8 cellular contexts compared by ENCODE assay signal in the genomic region with DNA sequence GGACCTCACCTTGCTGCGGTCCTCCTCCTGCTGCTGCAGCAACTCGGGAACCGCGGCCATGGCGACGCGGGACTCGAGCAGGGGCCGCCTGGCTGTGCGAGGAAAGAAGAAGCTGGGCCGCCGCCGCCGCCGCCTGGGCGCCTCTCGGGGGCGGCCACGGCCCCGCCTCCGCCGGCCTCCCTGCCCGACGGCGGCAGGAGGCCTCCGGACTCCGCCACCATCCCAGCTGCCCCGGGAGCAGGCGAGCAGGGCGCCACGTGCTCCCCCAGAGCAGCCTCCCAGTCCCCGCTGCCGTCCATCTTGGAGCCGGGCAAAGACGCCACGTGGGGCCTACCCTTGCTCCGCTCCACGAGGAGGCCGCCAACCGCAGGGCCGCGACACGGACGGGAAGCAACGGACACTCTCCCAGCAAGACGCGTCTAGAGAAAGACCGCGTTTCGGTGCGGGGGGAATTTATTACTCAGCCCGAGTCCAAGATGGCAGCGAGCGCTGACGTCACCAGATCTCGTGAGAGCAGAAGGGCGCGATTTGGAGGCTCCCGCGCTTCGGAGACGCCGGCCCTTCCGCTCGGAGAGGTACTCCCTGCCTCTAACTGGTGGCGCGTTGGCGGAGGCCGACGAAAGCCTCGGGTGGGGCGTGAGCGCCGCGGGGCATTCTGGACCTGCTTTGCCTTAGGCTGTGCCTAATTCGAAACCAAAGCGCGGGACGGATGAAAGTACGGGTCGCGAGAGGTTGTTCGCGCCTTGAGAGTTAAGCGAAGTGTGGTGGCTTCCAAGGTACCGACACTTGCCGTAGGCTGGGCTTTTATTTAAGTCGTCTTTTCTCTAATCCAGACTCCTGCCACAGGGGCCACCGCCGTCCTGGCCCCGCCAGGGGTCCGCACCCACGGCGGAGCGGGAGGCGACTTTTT. TPM values are rescaled to one million over a fixed set of nuclear protein-coding genes. Genes with fewer than 3 reads are reported as not detected.
A peak's percentile ranks its signal among the peaks of the same experiment; 100 is the strongest.
DNase-seq lines count a peak whose midpoint lies in the region; ATAC-seq, FAIRE-seq and TF ChIP-seq lines count a peak whose summit lies in the region.

A gene with protein sequence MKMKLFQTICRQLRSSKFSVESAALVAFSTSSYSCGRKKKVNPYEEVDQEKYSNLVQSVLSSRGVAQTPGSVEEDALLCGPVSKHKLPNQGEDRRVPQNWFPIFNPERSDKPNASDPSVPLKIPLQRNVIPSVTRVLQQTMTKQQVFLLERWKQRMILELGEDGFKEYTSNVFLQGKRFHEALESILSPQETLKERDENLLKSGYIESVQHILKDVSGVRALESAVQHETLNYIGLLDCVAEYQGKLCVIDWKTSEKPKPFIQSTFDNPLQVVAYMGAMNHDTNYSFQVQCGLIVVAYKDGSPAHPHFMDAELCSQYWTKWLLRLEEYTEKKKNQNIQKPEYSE (plus strand): TSS at position 653 of the 910 bp plus-strand sequence. CDS start 842 bp downstream, outside the sequence.
TSS of gene SNX5 (minus strand) at position 429 of the 910 bp plus-strand sequence. CDS start at position 60, 369 bp downstream.

- peak within 1 kb of the TSS; percentile 98 for H3K14ac ChIP-seq in trophoblast cell (ENCODE audit: low read length)

- peak within 1 kb of the TSS; percentile 89 for H3K4me2 ChIP-seq in trophoblast cell (ENCODE audit: low read length)

- no peaks in the 10 kb centered on the region for H3K27me3 Mint-ChIP-seq in T-cell

- H3K18ac ChIP-seq in trophoblast cell (ENCODE audit: low read length): peak within 1 kb of the TSS; percentile 97

- no peaks in the 10 kb centered on the region for H3K27me3 ChIP-seq in trophoblast cell (ENCODE audit: insufficient read depth, low read length)
- no peaks in the 10 kb centered on the region for H3K27me3 ChIP-seq in transverse colon

- H3K27ac Mint-ChIP-seq in T-cell: peak within 1 kb of the TSS; percentile 95 to 98

- H3K4ac ChIP-seq in trophoblast cell (ENCODE audit: low read depth, low read length): peak within 1 kb of the TSS; percentile 98

- ATAC-seq in HG02840 (IDR thresholded peaks at IDR 0.05; ENCODE audit: low FRiP score, unreplicated experiment): peak; percentile 77
- ATAC-seq in T-cell (replicated peaks in 1 of 4): peak; percentile 88 to 95 (median 89)

- TF ChIP-seq CTCF in transverse colon (IDR thresholded peaks at IDR 0.05): peak in 1 of 5 experiments; percentile 8

- peaks cover 5% of the 10 kb centered on the region for H3K36me3 Mint-ChIP-seq in T-cell

- peak within 1 kb of the TSS; percentile 98 for H3K9ac ChIP-seq in trophoblast cell (ENCODE audit: low read length)

- TF ChIP-seq POLR2A in GM12891 (IDR thresholded peaks at IDR 0.05; ENCODE audit: low read depth, low read length): peak; percentile 98
- peak; percentile 53 for TF ChIP-seq POLR2A in transverse colon (IDR thresholded peaks at IDR 0.05)

- H3K36me3 ChIP-seq in trophoblast cell (ENCODE audit: control insufficient read depth in 1 of 2, insufficient read depth in 2 of 2, low read length in 2 of 2) (peaks cover 0 to 2% of the 10 kb centered on the region in 2 experiments), transverse colon (no peaks in the 10 kb centered on the region)

- peak within 1 kb of the TSS; percentile 91 to 96 (median 95) for H3K4me3 Mint-ChIP-seq in T-cell

- peak within 1 kb of the TSS; percentile 99 for H4K91ac ChIP-seq in trophoblast cell (ENCODE audit: low read depth, low read length)

- CTCF ChIA-PET in T-cell (lab: Charles Lee): interaction anchor here in 1 of 2 donors (0.6 to 2.1 kb wide), 4 partner anchors 10 to 539 kb away, joined by 3 to 7 read pairs (median 4); partner anchors contain the start of gene SEC23B

- H4K12ac ChIP-seq in trophoblast cell (ENCODE audit: low read depth, low read length): peak within 1 kb of the TSS; percentile 93

- H2BK12ac ChIP-seq in trophoblast cell (ENCODE audit: low read length): peak within 1 kb of the TSS; percentile 51

- DNase-seq in GM12891 (ENCODE audit: insufficient read length, low spot score) (peak; percentile 86), NCI-H1436 treated with DMSO at 0.1 percent for 48 hours (lab: John Stamatoyannopoulos, UW) (peak; percentile 95), T-cell (peak; percentile 97 to 99 (median 98)), cardiac septum (ENCODE audit: low spot score) (peak; percentile 100), trophoblast cell (peak; percentile 99 to 100), transverse colon (peak; percentile 100)

- peak within 1 kb of the TSS; percentile 85 for H2AK5ac ChIP-seq in trophoblast cell (ENCODE audit: low read length)

- no peaks in the 10 kb centered on the region for H3K9me3 ChIP-seq in trophoblast cell (ENCODE audit: insufficient read depth, low read depth, low read length)
- H3K9me3 ChIP-seq in transverse colon: no peaks in the 10 kb centered on the region

- FAIRE-seq in GM12891 (lab: Jason Lieb, UNC): peak; percentile 94

- peaks cover 9% of the 10 kb centered on the region in 2 experiments for H3K4me1 ChIP-seq in trophoblast cell (ENCODE audit: control insufficient read depth in 1 of 2, insufficient read depth in 2 of 2, low read length in 2 of 2)
- H3K4me1 ChIP-seq in transverse colon: peaks cover 30 to 68% (median 64%) of the 10 kb centered on the region in 4 donors

- peak within 1 kb of the TSS; percentile 97 for H2BK5ac ChIP-seq in trophoblast cell (ENCODE audit: low read depth, low read length, poor library complexity)

- H3K79me2 ChIP-seq in trophoblast cell (ENCODE audit: control insufficient read depth, insufficient read depth, low read length, poor library complexity): peaks cover 34% of the 10 kb centered on the region

- TF ChIP-seq EP300 in transverse colon (IDR thresholded peaks at IDR 0.05; ENCODE audit: low read depth): no peak

- peak within 1 kb of the TSS; percentile 92 for H2BK120ac ChIP-seq in trophoblast cell (ENCODE audit: insufficient read depth, low read length, poor library complexity)

- H3K4me3 ChIP-seq in trophoblast cell (ENCODE audit: low read depth, low read length): peak within 1 kb of the TSS; percentile 93
- peak within 1 kb of the TSS; percentile 78 to 95 (median 90) for H3K4me3 ChIP-seq in transverse colon

- peak within 1 kb of the TSS; percentile 95 for H4K8ac ChIP-seq in trophoblast cell (ENCODE audit: low read depth, low read length)

- in situ Hi-C loops in transverse colon (cut with MboI; ENCODE audit: low pct_ligation_motif_present in 1 of 4, low pct_unique_long_range_greater_than_20kb in 1 of 4, low sequenced_read_pairs in 3 of 4): no loop called here

- POLR2A ChIA-PET in T-cell (lab: Charles Lee): no interaction called here

- peak within 1 kb of the TSS; percentile 42 for H3K23ac ChIP-seq in trophoblast cell (ENCODE audit: low read length)

- H3K27ac ChIP-seq in adipose tissue (ENCODE audit: low read depth, low read length): peak within 1 kb of the TSS; percentile 67
- peak within 1 kb of the TSS; percentile 98 for H3K27ac ChIP-seq in trophoblast cell (ENCODE audit: low read depth, low read length)
- H3K27ac ChIP-seq in transverse colon: peak within 1 kb of the TSS; percentile 97 to 100 (median 99)

- 0 to 1% (median 0%) methylated on average over 82 to 96 of the region's 96 CpGs for WGBS in adipose tissue, 3 donors
- no CpG with 5 or more reads among the region's 96 CpGs for WGBS in trophoblast cell (ENCODE audit: extremely low coverage, insufficient coverage, insufficient read length)
- WGBS in transverse colon (ENCODE audit: low coverage in 1 of 2), 2 donors: 1% methylated on average over 66 of the region's 96 CpGs; no CpG with 5 or more reads in 1 of the 2 donors

- H3K9me3 Mint-ChIP-seq in T-cell: no peaks in the 10 kb centered on the region

- peak within 1 kb of the TSS; percentile 85 for H2AFZ ChIP-seq in trophoblast cell (ENCODE audit: insufficient read depth, low read length, poor library complexity)

- peaks cover 26% of the 10 kb centered on the region for H3K79me1 ChIP-seq in trophoblast cell (ENCODE audit: low read length)

- peaks cover 77 to 84% (median 78%) of the 10 kb centered on the region in 3 donors for H3K4me1 Mint-ChIP-seq in T-cell

- intact Hi-C loops in cardiac septum (cut with DNase I) (loop anchor here (5.0 kb wide), 1 partner anchor 169 kb away; the partner anchor contains the start of genes KAT14 and PET117), transverse colon (cut with DNase I; ENCODE audit: low total_unique reads) (no loop called here)

TF ChIP-seq in GM12891, 5 proteins besides CTCF, POLR2A, EP300 and RAD21:
- TF ChIP-seq POU2F2 (IDR thresholded peaks at IDR 0.05; ENCODE audit: low read depth, low read length): peak; percentile 64; the same call in 1 of the 2 replicates
- TF ChIP-seq SPI1 (IDR thresholded peaks at IDR 0.05; ENCODE audit: low read depth, low read length): no peak
- TF ChIP-seq POLR2AphosphoS5 (IDR thresholded peaks at IDR 0.05; ENCODE audit: low read depth, low read length): peak; percentile 99
- peak; percentile 49 for TF ChIP-seq PAX5 (IDR thresholded peaks at IDR 0.05; ENCODE audit: insufficient read depth, low read length, severe bottlenecking)
- peak; percentile 80 for TF ChIP-seq TAF1 (IDR thresholded peaks at IDR 0.05; ENCODE audit: low read depth, low read length)

RNA-seq across cellular contexts. Expression of the first gene that starts in this region (rescaled TPM):
- polyA plus RNA-seq in GM12891 (2012; ENCODE audit: low read depth, missing spikeins): 21.8 TPM
- total RNA-seq in T-cell (10 to 100 TPM in 3 of 5 donors, 1 to 10 TPM in 2; 7.3 to 15.0 (median 12.8) TPM), cardiac septum (9.5 TPM), transverse colon (10 to 100 TPM in 3 of 4 donors, 1 to 10 TPM in 1; 4.1 to 18.8 (median 14.3) TPM)
- polyA plus RNA-seq in adipose tissue: 10 to 100 TPM in 1 of 3 donors, 1 to 10 TPM in 2; 5.4 to 11.2 (median 6.8) TPM
- polyA plus RNA-seq in trophoblast cell (2013): 20.7 and 21.8 TPM in 2 replicates

RNA-seq across cellular contexts. Expression of gene SNX5, which starts in this region (rescaled TPM):
- 178 TPM for polyA plus RNA-seq in GM12891 (2012; ENCODE audit: low read depth, missing spikeins)
- 10 to 100 TPM; 53.6 to 68.9 (median 56.7) TPM for total RNA-seq in T-cell
- polyA plus RNA-seq in adipose tissue: 100 to 1,000 TPM in 1 of 3 donors, 10 to 100 TPM in 2; 34.3 to 100 (median 74.8) TPM
- total RNA-seq in cardiac septum: 42.1 TPM
- polyA plus RNA-seq in trophoblast cell (2013): 333 and 360 TPM in 2 replicates
- 100 to 1,000 TPM in 2 of 4 donors, 10 to 100 TPM in 2; 91.9 to 160 (median 122) TPM for total RNA-seq in transverse colon

Comparison
In these comparisons a context has a peak if more than half of its experiments do, and no peak if none do; other contexts are left out.
1. Peak in every context shown above with its lines: DNase-seq, ATAC-seq, H3K4me3 ChIP-seq and H3K27ac ChIP-seq.